ENCODE assay signal across 8 cellular contexts in the genomic region with DNA sequence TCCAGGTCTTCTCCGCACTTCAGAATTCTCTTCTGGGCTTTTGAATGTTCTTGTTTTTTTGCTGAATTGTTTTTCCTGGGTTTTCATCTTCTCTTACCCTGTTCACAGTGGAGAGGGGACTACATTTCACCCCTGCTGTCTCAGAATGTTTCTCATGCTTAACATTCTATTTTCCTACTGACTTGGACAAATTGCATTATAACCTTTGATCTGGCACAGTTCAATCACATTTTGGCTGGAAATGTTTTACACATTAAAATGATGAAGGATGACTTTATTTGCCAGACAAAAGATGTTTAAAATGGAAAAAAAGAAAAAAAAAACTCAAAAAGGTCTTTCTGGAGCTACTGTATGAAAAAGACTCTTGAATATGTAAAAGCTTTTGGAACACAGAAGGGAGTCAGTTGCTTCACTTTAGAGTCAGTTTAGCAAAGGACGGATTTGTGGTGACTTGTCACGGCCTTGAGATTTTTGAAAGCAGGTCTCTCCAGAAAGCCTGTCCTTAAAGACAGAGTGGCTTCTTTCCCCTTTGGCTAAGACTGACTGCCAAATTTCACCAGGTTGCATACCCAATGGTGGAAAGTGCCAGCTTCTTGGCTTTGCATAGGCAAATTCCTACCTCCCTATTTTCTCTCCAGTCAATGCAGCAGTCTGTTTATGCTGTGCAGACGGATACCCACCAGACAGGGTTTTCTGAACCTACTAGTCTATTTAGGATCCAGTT.
A peak's percentile ranks its signal among the peaks of the same experiment; 100 is the strongest.
DNase-seq lines count a peak whose midpoint lies in the region; ATAC-seq lines count a peak whose summit lies in the region.

No MANE protein-coding gene starts in this region.

- H3K27me3 Mint-ChIP-seq in T-helper 1 cell treated with Interleukin-12 subunit alpha and Interleukin-12 subunit beta and Interleukin-4 antibody, amounts not matched to agents 30 μg/mL and 1 μg/mL, for 36 hours (ENCODE audit: low read depth): no peaks in the 10 kb centered on the region
- no peaks in the 10 kb centered on the region for H3K27me3 Mint-ChIP-seq in activated T-helper 17 cell treated with anti-CD3 and anti-CD28 coated beads, Interleukin-2, amount 50 U/mL, for 72 hours

- H3K9ac ChIP-seq in stomach smooth muscle (ENCODE audit: low read length in 2 of 2): no peak overlapping the region

- no peaks in the 10 kb centered on the region for H3K9me3 ChIP-seq in stomach smooth muscle (ENCODE audit: control insufficient read depth in 2 of 2, low read length in 2 of 2)

- no peaks in the 10 kb centered on the region for H3K27me3 ChIP-seq in layer of hippocampus (ENCODE audit: control insufficient read depth, insufficient read depth, low read length)
- H3K27me3 ChIP-seq in stomach smooth muscle (ENCODE audit: control insufficient read depth in 1 of 2, insufficient read depth in 2 of 2, low read length in 2 of 2): no peaks in the 10 kb centered on the region

- H3K4me1 ChIP-seq in stomach smooth muscle (ENCODE audit: control insufficient read depth, insufficient read depth, low read length): peaks cover 38% of the 10 kb centered on the region

- no peaks in the 10 kb centered on the region for H3K9me3 Mint-ChIP-seq in T-helper 1 cell treated with Interleukin-12 subunit alpha and Interleukin-12 subunit beta and Interleukin-4 antibody, amounts not matched to agents 30 μg/mL and 1 μg/mL, for 36 hours
- no peaks in the 10 kb centered on the region for H3K9me3 Mint-ChIP-seq in activated T-helper 17 cell treated with anti-CD3 and anti-CD28 coated beads, Interleukin-2, amount 50 U/mL, for 72 hours

- peaks cover 50% of the 10 kb centered on the region for H3K4me1 Mint-ChIP-seq in T-helper 1 cell treated with Interleukin-12 subunit alpha and Interleukin-12 subunit beta and Interleukin-4 antibody, amounts not matched to agents 30 μg/mL and 1 μg/mL, for 36 hours (ENCODE audit: low read depth)
- H3K4me1 Mint-ChIP-seq in activated T-helper 17 cell treated with anti-CD3 and anti-CD28 coated beads, Interleukin-2, amount 50 U/mL, for 72 hours: peaks cover 44% of the 10 kb centered on the region

- peaks cover 9% of the 10 kb centered on the region for H3K36me3 Mint-ChIP-seq in T-helper 1 cell treated with Interleukin-12 subunit alpha and Interleukin-12 subunit beta and Interleukin-4 antibody, amounts not matched to agents 30 μg/mL and 1 μg/mL, for 36 hours (ENCODE audit: low read depth)
- H3K36me3 Mint-ChIP-seq in activated T-helper 17 cell treated with anti-CD3 and anti-CD28 coated beads, Interleukin-2, amount 50 U/mL, for 72 hours (ENCODE audit: low read depth): no peaks in the 10 kb centered on the region

- peak overlapping the region; percentile 50 for H3K4me3 Mint-ChIP-seq in T-helper 1 cell treated with Interleukin-12 subunit alpha and Interleukin-12 subunit beta and Interleukin-4 antibody, amounts not matched to agents 30 μg/mL and 1 μg/mL, for 36 hours
- peak overlapping the region; percentile 74 for H3K4me3 Mint-ChIP-seq in activated T-helper 17 cell treated with anti-CD3 and anti-CD28 coated beads, Interleukin-2, amount 50 U/mL, for 72 hours

- no peak for ATAC-seq in activated T-helper 17 cell treated with anti-CD3 and anti-CD28 coated beads, Interleukin-2, amount 50 U/mL, for 72 hours (replicated peaks)
- no peak for ATAC-seq in GM21423 (IDR thresholded peaks at IDR 0.05; ENCODE audit: unreplicated experiment)

- peak overlapping the region; percentile 92 for H3K27ac Mint-ChIP-seq in T-helper 1 cell treated with Interleukin-12 subunit alpha and Interleukin-12 subunit beta and Interleukin-4 antibody, amounts not matched to agents 30 μg/mL and 1 μg/mL, for 36 hours
- H3K27ac Mint-ChIP-seq in activated T-helper 17 cell treated with anti-CD3 and anti-CD28 coated beads, Interleukin-2, amount 50 U/mL, for 72 hours: peak overlapping the region; percentile 86

- H3K4me3 ChIP-seq in stomach smooth muscle (ENCODE audit: low read length in 2 of 2): no peak overlapping the region

- no peaks in the 10 kb centered on the region for H3K36me3 ChIP-seq in stomach smooth muscle (ENCODE audit: control insufficient read depth in 2 of 2, insufficient read depth in 2 of 2, low read length in 2 of 2)

- peak overlapping the region; percentile 11 for H3K27ac ChIP-seq in layer of hippocampus (ENCODE audit: low read depth, low read length)
- peak overlapping the region; percentile 68 for H3K27ac ChIP-seq in stomach smooth muscle (ENCODE audit: low read length)

- DNase-seq in T-helper 1 cell: no peak
- no peak for DNase-seq in hepatic stellate cell (ENCODE audit: low spot score)
- DNase-seq in AG20443 (ENCODE audit: low spot score): no peak
